In genomic region chr16:47230296-47230695, GRCh38 we compare ENCODE assay signal across 26 cellular contexts.
"Had no signal": no experiment of that assay in that cellular context is flagged by ENCODE, and none has a peak within 500 bp of the region (broad histone marks: within the 10 kb centered on the region; RNA-seq: fewer than 3 reads in every experiment).

No MANE protein-coding gene starts in this region.

- DNase-seq: activated CD4-positive, alpha-beta T cell treated with anti-CD3 and anti-CD28 coated beads for 48 hours; activated CD4-positive, alpha-beta T cell treated with anti-CD3 and anti-CD28 coated beads, Interleukin-2, amount 50 U/mL, for 4 hours; activated CD4-positive, CD25-positive, alpha-beta regulatory T cell treated with anti-CD3 and anti-CD28 coated beads, Interleukin-2, amount 50 U/mL, for 72 hours; activated CD8-positive, alpha-beta memory T cell treated with anti-CD3 and anti-CD28 coated beads, Interleukin-2, amount 10 ng/mL, durations not matched to agents 7 days and 5 days; activated CD8-positive, alpha-beta T cell treated with anti-CD3 and anti-CD28 coated beads, Interleukin-2, amount 10 ng/mL, durations not matched to agents 7 days and 5 days; activated effector memory CD4-positive, alpha-beta T cell treated with Interleukin-2 at 50 U/mL for 16 hours; activated naive CD4-positive, alpha-beta T cell; activated T-cell treated with anti-CD3 and anti-CD28 coated beads, Interleukin-2, amount 50 U/mL, for 24 hours; aorta; caudate nucleus; KBM-7; NCI-H1092; NCI-H1417; NCI-H1930; NCI-H345; NCI-H526; NCI-H774; NK-92 treated with Interleukin-12 subunit alpha and Interleukin-12 subunit beta, amount 100 ng/mL, for 24 hours; OCI-M1; RPMI8226; T1000 had no signal

- ATAC-seq: activated CD8-positive, alpha-beta memory T cell treated with anti-CD3 and anti-CD28 coated beads, Interleukin-2, amount 10 ng/mL, durations not matched to agents 7 days and 5 days; activated CD8-positive, alpha-beta T cell treated with anti-CD3 and anti-CD28 coated beads, Interleukin-2, amount 10 ng/mL, durations not matched to agents 7 days and 5 days; Panc1; Right ventricle myocardium inferior had no signal

- H3K27ac Mint-ChIP-seq: activated CD8-positive, alpha-beta memory T cell treated with anti-CD3 and anti-CD28 coated beads, Interleukin-2, amount 10 ng/mL, durations not matched to agents 7 days and 5 days; activated CD8-positive, alpha-beta T cell treated with anti-CD3 and anti-CD28 coated beads, Interleukin-2, amount 10 ng/mL, durations not matched to agents 7 days and 5 days; activated T-cell treated with anti-CD3 and anti-CD28 coated beads, Interleukin-2, amount 50 U/mL, for 24 hours; activated T-helper 1 cell treated with anti-CD3 and anti-CD28 coated beads, Interleukin-12 subunit alpha, Interleukin-12 subunit beta, Interleukin-2, Interleukin-4 antibody, amounts not matched to agents 30 ng/mL and 10 ng/mL and 1 ng/mL, durations not matched to agents 14 hours and 24 hours and 36 hours; T-helper 1 cell treated with Interleukin-12 subunit alpha and Interleukin-12 subunit beta and Interleukin-4 antibody, amounts not matched to agents 30 μg/mL and 1 μg/mL, for 36 hours had no signal

- H3K27me3 Mint-ChIP-seq: activated CD8-positive, alpha-beta memory T cell treated with anti-CD3 and anti-CD28 coated beads, Interleukin-2, amount 10 ng/mL, durations not matched to agents 7 days and 5 days; activated naive CD4-positive, alpha-beta T cell treated with anti-CD3 and anti-CD28 coated beads, Interleukin-2, amount 50 U/mL, for 24 hours; activated T-cell treated with anti-CD3 and anti-CD28 coated beads, Interleukin-2, amount 50 U/mL, for 24 hours had no signal

- H3K9me3 Mint-ChIP-seq: activated naive CD4-positive, alpha-beta T cell treated with anti-CD3 and anti-CD28 coated beads, Interleukin-2, amount 50 U/mL, for 24 hours; activated T-helper 1 cell treated with anti-CD3 and anti-CD28 coated beads, Interleukin-12 subunit alpha, Interleukin-12 subunit beta, Interleukin-2, Interleukin-4 antibody, amounts not matched to agents 30 ng/mL and 10 ng/mL and 1 ng/mL, durations not matched to agents 14 hours and 24 hours and 36 hours had no signal

- H3K4me3 Mint-ChIP-seq: activated CD8-positive, alpha-beta memory T cell treated with anti-CD3 and anti-CD28 coated beads, Interleukin-2, amount 10 ng/mL, durations not matched to agents 7 days and 5 days; activated CD8-positive, alpha-beta T cell treated with anti-CD3 and anti-CD28 coated beads, Interleukin-2, amount 10 ng/mL, durations not matched to agents 7 days and 5 days; activated naive CD4-positive, alpha-beta T cell treated with anti-CD3 and anti-CD28 coated beads, Interleukin-2, amount 50 U/mL, for 24 hours; activated T-cell treated with anti-CD3 and anti-CD28 coated beads, Interleukin-2, amount 50 U/mL, for 24 hours; activated T-helper 1 cell treated with anti-CD3 and anti-CD28 coated beads, Interleukin-12 subunit alpha, Interleukin-12 subunit beta, Interleukin-2, Interleukin-4 antibody, amounts not matched to agents 30 ng/mL and 10 ng/mL and 1 ng/mL, durations not matched to agents 14 hours and 24 hours and 36 hours; T-helper 1 cell treated with Interleukin-12 subunit alpha and Interleukin-12 subunit beta and Interleukin-4 antibody, amounts not matched to agents 30 μg/mL and 1 μg/mL, for 36 hours had no signal

- H3K4me1 Mint-ChIP-seq: activated naive CD4-positive, alpha-beta T cell treated with anti-CD3 and anti-CD28 coated beads, Interleukin-2, amount 50 U/mL, for 24 hours had no signal
